9 cellular contexts compared by ENCODE assay signal in genomic region chr7:27102578-27103442, GRCh38. TPM values are rescaled to one million over a fixed set of nuclear protein-coding genes. Genes with fewer than 3 reads are reported as not detected.
A peak's percentile ranks its signal among the peaks of the same experiment; 100 is the strongest.
DNase-seq lines count a peak whose midpoint lies in the region; ATAC-seq, FAIRE-seq and TF ChIP-seq lines count a peak whose summit lies in the region.
"Had no signal": no experiment of that assay in that cellular context is flagged by ENCODE, and none has a peak within 500 bp of the region (broad histone marks: within the 10 kb centered on the region; RNA-seq: fewer than 3 reads in every experiment).

Gene HOXA2 (minus strand): TSS chr7:27102683. CDS start chr7:27102500, 183 bp downstream.

- TF ChIP-seq POLR2A in K562 (conservative IDR thresholded peaks at IDR 0.05), result no peak

- intact Hi-C loops in K562 (cut with micrococcal nuclease), result no loop called here

- H3K9me1 ChIP-seq in K562 (ENCODE audit: control insufficient read depth, insufficient read depth, low read length), result no peaks in the 10 kb centered on the region

- no peak within 1 kb of the TSS for H3K4me2 ChIP-seq in K562 (ENCODE audit: insufficient read depth, low read length)

- H3K27me3 ChIP-seq in K562 (ENCODE audit: control insufficient read depth in 2 of 2, insufficient read depth in 2 of 2, low read length in 2 of 2), result peaks cover 73 to 75% of the 10 kb centered on the region in 2 experiments

- no peak for ATAC-seq in K562
- ATAC-seq in left lobe of liver, result peak; percentile 36
- ATAC-seq in stimulated activated effector memory CD8-positive, alpha-beta T cell treated with anti-CD3 and anti-CD28 coated beads, Interleukin-12 subunit alpha, Interleukin-12 subunit beta, amount 100 ng/mL, for 72 hours, result peak; percentile 37
- ATAC-seq in HG03469 (IDR thresholded peaks at IDR 0.05; ENCODE audit: unreplicated experiment), result no peak

- in situ Hi-C loops in K562 (cut with MboI), result no loop called here

- no peak within 1 kb of the TSS for H3K9ac ChIP-seq in K562 (ENCODE audit: insufficient read depth in 1 of 2, low read depth in 2 of 2, low read length in 2 of 2)

- CTCF ChIA-PET in K562 (lab: Yijun Ruan, JAX; ENCODE audit: low intra/inter-chr PET ratio) (no interaction called here), GM10248 (lab: Yijun Ruan, JAX) (no interaction called here)

- H3K9me3 Mint-ChIP-seq in stimulated activated effector memory CD8-positive, alpha-beta T cell treated with anti-CD3 and anti-CD28 coated beads, Interleukin-12 subunit alpha, Interleukin-12 subunit beta, amount 100 ng/mL, for 72 hours, result no peaks in the 10 kb centered on the region

- H3K36me3 Mint-ChIP-seq in stimulated activated effector memory CD8-positive, alpha-beta T cell treated with anti-CD3 and anti-CD28 coated beads, Interleukin-12 subunit alpha, Interleukin-12 subunit beta, amount 100 ng/mL, for 72 hours, result peaks cover 23% of the 10 kb centered on the region

- TF ChIP-seq CTCF in K562 (IDR thresholded peaks at IDR 0.05 in 2 of 3, conservative IDR thresholded peaks at IDR 0.05 in 1 of 3; ENCODE audit: insufficient read depth in 2 of 3, low read depth in 1 of 3, low read length in 3 of 3), result no peak
- TF ChIP-seq CTCF in GM10248 (IDR thresholded peaks at IDR 0.05; ENCODE audit: control extremely low read depth, extremely low read depth, low read depth, missing control alignments), result no peak

- POLR2A ChIA-PET in K562 (lab: Yijun Ruan, JAX) (no interaction called here), GM10248 (lab: Yijun Ruan, JAX) (no interaction called here)

- no peak for TF ChIP-seq RAD21 in K562 (CRISPR knock-in tag; conservative IDR thresholded peaks at IDR 0.05 in 1 of 2, IDR thresholded peaks at IDR 0.05 in 1 of 2)

- peaks cover 46% of the 10 kb centered on the region for H3K4me1 Mint-ChIP-seq in stimulated activated effector memory CD8-positive, alpha-beta T cell treated with anti-CD3 and anti-CD28 coated beads, Interleukin-12 subunit alpha, Interleukin-12 subunit beta, amount 100 ng/mL, for 72 hours

- H3K4me1 ChIP-seq in K562 (replicated peaks in 1 of 2; ENCODE audit: control insufficient read depth in 2 of 2, insufficient read depth in 2 of 2, low read length in 2 of 2), result peaks cover 0 to 6% of the 10 kb centered on the region in 2 experiments; a peak in 1 of 5 replicates

- no peaks in the 10 kb centered on the region for H3K36me3 ChIP-seq in K562 (ENCODE audit: control insufficient read depth, insufficient read depth, low read length)

- H3K9me3 ChIP-seq in K562 (replicated peaks; ENCODE audit: control insufficient read depth, insufficient read depth, low read depth, low read length), result no peaks in the 10 kb centered on the region

- no peak for TF ChIP-seq EP300 in K562 (IDR thresholded peaks at IDR 0.05; ENCODE audit: low read length)

- H4K20me1 ChIP-seq in K562 (replicated peaks; ENCODE audit: control insufficient read depth, insufficient read depth, low read length), result no peaks in the 10 kb centered on the region

- FAIRE-seq in K562 (lab: Jason Lieb, UNC), result no peak

- no peak within 1 kb of the TSS for H3K4me3 ChIP-seq in K562

- 9% methylated on average over 26 of the region's 29 CpGs for WGBS in K562 (ENCODE audit: insufficient coverage, low coverage, missing lambda C conversion rate)

- H2AFZ ChIP-seq in K562 (ENCODE audit: low read depth, low read length), result no peak within 1 kb of the TSS

- no peak within 1 kb of the TSS for H3K27ac Mint-ChIP-seq in stimulated activated effector memory CD8-positive, alpha-beta T cell treated with anti-CD3 and anti-CD28 coated beads, Interleukin-12 subunit alpha, Interleukin-12 subunit beta, amount 100 ng/mL, for 72 hours

- peak within 1 kb of the TSS; percentile 59 for H3K4me3 Mint-ChIP-seq in stimulated activated effector memory CD8-positive, alpha-beta T cell treated with anti-CD3 and anti-CD28 coated beads, Interleukin-12 subunit alpha, Interleukin-12 subunit beta, amount 100 ng/mL, for 72 hours

- no TSS peak for BruUV-seq in K562 (replicated peaks; lab: Mats Ljungman, UMichigan)

- DNase-seq in M059J (ENCODE audit: low read depth) (peak; percentile 70), K562 (ENCODE audit: extremely low read depth in 1 of 4, low spot score in 3 of 4) (no peak), left lobe of liver (ENCODE audit: low spot score) (no peak), GM10248 (ENCODE audit: extremely low spot score) (no peak), COLO668 (lab: John Stamatoyannopoulos, UW; ENCODE audit: unreplicated experiment) (no peak), T-helper 9 cell (no peak)
- DNase-seq in stimulated activated effector memory CD8-positive, alpha-beta T cell treated with anti-CD3 and anti-CD28 coated beads, Interleukin-12 subunit alpha, Interleukin-12 subunit beta, amount 100 ng/mL, for 72 hours (ENCODE audit: low spot score in 2 of 2), result no peak
- DNase-seq: dorsolateral prefrontal cortex had no signal

- H3K79me2 ChIP-seq in K562 (ENCODE audit: control insufficient read depth, insufficient read depth, low read length), result no peaks in the 10 kb centered on the region

- no peak within 1 kb of the TSS for H3K27ac ChIP-seq in K562 (ENCODE audit: extremely low read depth, low read depth, low read length)
- H3K27ac ChIP-seq: dorsolateral prefrontal cortex had no signal

TF ChIP-seq in K562, 482 proteins besides CTCF, POLR2A, EP300 and RAD21 (continues in another document):
- TF ChIP-seq NFRKB (IDR thresholded peaks at IDR 0.05; ENCODE audit: low read depth), result no peak
- TF ChIP-seq MEIS2 (IDR thresholded peaks at IDR 0.05; ENCODE audit: partially characterized antibody), result peak; percentile 29
- TF ChIP-seq, protein P1, sequence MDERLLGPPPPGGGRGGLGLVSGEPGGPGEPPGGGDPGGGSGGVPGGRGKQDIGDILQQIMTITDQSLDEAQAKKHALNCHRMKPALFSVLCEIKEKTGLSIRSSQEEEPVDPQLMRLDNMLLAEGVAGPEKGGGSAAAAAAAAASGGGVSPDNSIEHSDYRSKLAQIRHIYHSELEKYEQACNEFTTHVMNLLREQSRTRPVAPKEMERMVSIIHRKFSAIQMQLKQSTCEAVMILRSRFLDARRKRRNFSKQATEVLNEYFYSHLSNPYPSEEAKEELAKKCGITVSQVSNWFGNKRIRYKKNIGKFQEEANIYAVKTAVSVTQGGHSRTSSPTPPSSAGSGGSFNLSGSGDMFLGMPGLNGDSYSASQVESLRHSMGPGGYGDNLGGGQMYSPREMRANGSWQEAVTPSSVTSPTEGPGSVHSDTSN (CRISPR knock-in tag; IDR thresholded peaks at IDR 0.05; ENCODE audit: low read depth), result no peak
- TF ChIP-seq, protein P1 (tag; conservative IDR thresholded peaks at IDR 0.05; ENCODE audit: low read depth), result peak; percentile 60; the same call in 1 of the 2 replicates
- TF ChIP-seq, protein P2, sequence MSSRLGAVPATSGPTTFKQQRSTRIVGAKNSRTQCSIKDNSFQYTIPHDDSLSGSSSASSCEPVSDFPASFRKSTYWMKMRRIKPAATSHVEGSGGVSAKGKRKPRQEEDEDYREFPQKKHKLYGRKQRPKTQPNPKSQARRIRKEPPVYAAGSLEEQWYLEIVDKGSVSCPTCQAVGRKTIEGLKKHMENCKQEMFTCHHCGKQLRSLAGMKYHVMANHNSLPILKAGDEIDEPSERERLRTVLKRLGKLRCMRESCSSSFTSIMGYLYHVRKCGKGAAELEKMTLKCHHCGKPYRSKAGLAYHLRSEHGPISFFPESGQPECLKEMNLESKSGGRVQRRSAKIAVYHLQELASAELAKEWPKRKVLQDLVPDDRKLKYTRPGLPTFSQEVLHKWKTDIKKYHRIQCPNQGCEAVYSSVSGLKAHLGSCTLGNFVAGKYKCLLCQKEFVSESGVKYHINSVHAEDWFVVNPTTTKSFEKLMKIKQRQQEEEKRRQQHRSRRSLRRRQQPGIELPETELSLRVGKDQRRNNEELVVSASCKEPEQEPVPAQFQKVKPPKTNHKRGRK (tag; IDR thresholded peaks at IDR 0.05), result peak; percentile 60

RNA-seq across cellular contexts. Expression of gene HOXA2, which starts in this region (rescaled TPM):
- 1.7 and 2.2 TPM in 2 replicates for total RNA-seq in M059J (2014; rRNA removed; shearing (Covaris generic))
- total RNA-seq in K562 (2011; cell fraction: chromatin; rRNA removed; ENCODE audit: low replicate concordance), result not detected in 2 replicates
- not detected in 2 replicates for total RNA-seq in K562 (2011; cell fraction: nucleolus; rRNA removed)
- not detected in 2 replicates for total RNA-seq in K562 (2011; cell fraction: nucleoplasm; rRNA removed)
- total RNA-seq in K562 (2014; rRNA removed) (not detected in 2 replicates), K562 (2014; rRNA removed; fragmentation: Illumina TruSeq; extraction: Trizol) (not detected in 2 replicates), K562 (2015; rRNA removed; fragmentation: Illumina TruSeq; extraction: Trizol) (not detected in 2 replicates), K562 (2021) (not detected in 2 replicates), left lobe of liver (0.15 TPM)
- polyA plus RNA-seq in K562 (2011; rRNA removed) (0.04 TPM in 1 of 2 replicates, not detected in the other), K562 (2014; fragmentation: Illumina TruSeq; extraction: Trizol) (not detected in 2 replicates), K562 (2014; fragmentation: Nextera tagmentation; extraction: Ambion mirVana) (not detected), K562 (2014; rRNA removed) (not detected in 2 replicates)
- not detected in 2 replicates for polyA plus RNA-seq in K562 (2011; cell fraction: cytosol; rRNA removed)
- 0.37 TPM in 1 of 2 replicates, not detected in the other for polyA plus RNA-seq in K562 (2011; cell fraction: nucleus; rRNA removed)
- not detected in 2 replicates for polyA plus RNA-seq in K562 (2012)
- not detected in 2 replicates for polyA minus RNA-seq in K562 (2011; rRNA and poly(A)+ RNA removed)
- polyA minus RNA-seq in K562 (2011; cell fraction: cytosol; rRNA and poly(A)+ RNA removed), result not detected in 2 replicates
- polyA minus RNA-seq in K562 (2011; cell fraction: nucleus; rRNA and poly(A)+ RNA removed), result not detected in 2 replicates
- total RNA-seq: dorsolateral prefrontal cortex had no signal

Comparison
In these comparisons a context has a peak if more than half of its experiments do, and no peak if none do; other contexts are left out.
1. Peak in ATAC-seq in left lobe of liver; RNA of the gene not detected or under 1 TPM.